ENCODE assay signal across 17 cellular contexts in the genomic region with DNA sequence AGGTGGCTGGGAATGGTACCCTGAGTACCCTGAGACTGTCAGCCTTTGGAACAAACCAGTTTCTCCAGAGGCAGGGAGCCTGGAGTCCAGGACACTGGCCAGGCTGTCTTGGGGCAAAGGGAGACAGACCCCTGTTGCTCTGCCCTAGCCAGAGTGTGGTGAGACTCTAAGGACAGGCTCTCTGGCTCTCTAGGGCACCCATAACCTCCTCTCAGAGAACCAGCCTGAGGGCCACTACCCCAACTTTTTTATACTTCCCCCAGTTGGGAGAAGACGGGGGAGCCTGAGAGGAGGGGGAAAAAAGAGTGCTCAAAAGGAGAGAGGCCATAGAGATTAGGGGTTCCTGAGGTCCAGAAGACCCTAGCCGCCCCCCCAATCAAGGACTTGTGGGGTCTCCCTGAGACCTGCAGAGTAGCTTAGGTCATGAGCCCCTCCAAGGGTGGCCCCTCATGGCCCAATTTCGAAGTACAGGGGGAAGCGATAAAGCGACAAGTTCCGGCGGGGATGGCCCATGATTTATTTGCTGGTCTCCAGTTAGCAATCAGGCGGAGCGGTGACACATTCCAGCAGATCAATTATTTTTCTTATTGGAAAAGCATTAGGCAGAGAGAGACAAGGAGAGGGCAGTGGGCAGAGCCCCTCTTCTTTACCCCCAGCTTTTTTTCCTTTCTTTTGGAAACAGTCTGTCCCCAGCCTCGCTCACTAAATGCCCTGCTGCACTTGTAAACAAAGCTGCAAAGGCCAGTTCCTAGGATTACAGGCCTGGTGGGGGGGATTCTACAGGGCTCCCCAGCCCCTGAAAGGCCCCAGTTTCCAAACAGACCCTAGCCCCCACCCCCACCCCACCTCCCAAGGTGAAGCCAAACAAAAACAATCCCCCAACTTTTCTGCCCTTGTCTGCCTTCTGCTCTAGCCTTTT. TPM values are rescaled to one million over a fixed set of nuclear protein-coding genes. Genes with fewer than 3 reads are reported as not detected.
A peak's percentile ranks its signal among the peaks of the same experiment; 100 is the strongest.
DNase-seq lines count a peak whose midpoint lies in the region; ATAC-seq, FAIRE-seq and TF ChIP-seq lines count a peak whose summit lies in the region.
"Had no signal": no experiment of that assay in that cellular context is flagged by ENCODE, and none has a peak within 500 bp of the region (broad histone marks: within the 10 kb centered on the region; RNA-seq: fewer than 3 reads in every experiment).

No MANE protein-coding gene starts in this region.

- H3K4me2 ChIP-seq in Loucy (ENCODE audit: low read depth, low read length, poor library complexity, severe bottlenecking) = peak overlapping the region; percentile 86
- H3K4me2 ChIP-seq in H1 (ENCODE audit: insufficient read depth in 1 of 2, low read depth in 2 of 2, low read length in 2 of 2) = no peak overlapping the region

- no peak overlapping the region for H2BK20ac ChIP-seq in H1 (ENCODE audit: low read length)

- H4K5ac ChIP-seq in H1 (ENCODE audit: insufficient read length, low read depth, low read length) = no peak overlapping the region

- H3K14ac ChIP-seq in H1 (ENCODE audit: insufficient read length) = no peak overlapping the region

- peaks cover 30% of the 10 kb centered on the region for H3K4me1 ChIP-seq in CD4-positive, alpha-beta memory T cell (ENCODE audit: insufficient read depth, low read length)
- H3K4me1 ChIP-seq in Loucy (ENCODE audit: insufficient read depth, low read length, poor library complexity, severe bottlenecking) (peaks cover 48% of the 10 kb centered on the region), H1 (replicated peaks in 1 of 4; ENCODE audit: control insufficient read depth in 3 of 4, insufficient read depth in 4 of 4, low read length in 3 of 4) (peaks cover 0 to 4% (median 0%) of the 10 kb centered on the region in 4 experiments; a peak in 2 of 7 replicates), gastrocnemius medialis (peaks cover 43 to 62% of the 10 kb centered on the region in 2 donors)

- no peaks in the 10 kb centered on the region for H3K79me1 ChIP-seq in H1 (ENCODE audit: low read depth, low read length)

- POLR2A ChIA-PET in CD4-positive, alpha-beta memory T cell (lab: Charles Lee; ENCODE audit: partially characterized antibody) = interaction anchor here (1.7 kb wide), 1 partner anchor 10 kb away, joined by 6 read pairs; the partner anchor contains the start of gene HOXC9
- POLR2A ChIA-PET in H1 (lab: Charles Lee; ENCODE audit: partially characterized antibody) = interaction anchor here (1.1 kb wide), 1 partner anchor 20 kb away, joined by 3 read pairs; no protein-coding TSS in a partner anchor

- H3K4ac ChIP-seq in H1 (replicated peaks; ENCODE audit: insufficient read length, low read depth, low read length) = no peak overlapping the region

- H2AFZ ChIP-seq in Loucy (ENCODE audit: low read length) = no peak overlapping the region
- no peak overlapping the region for H2AFZ ChIP-seq in H1 (ENCODE audit: low read length)

- TF ChIP-seq CTCF in Loucy (conservative IDR thresholded peaks at IDR 0.05; ENCODE audit: low read length) (no peak), H1 (IDR thresholded peaks at IDR 0.05; ENCODE audit: control extremely low read depth in 1 of 3, insufficient read depth in 1 of 3, low read depth in 1 of 3, low read length in 3 of 3) (no peak), gastrocnemius medialis (IDR thresholded peaks at IDR 0.05 in 4 of 5, conservative IDR thresholded peaks at IDR 0.05 in 1 of 5) (no peak)

- TF ChIP-seq RAD21 in H1 (IDR thresholded peaks at IDR 0.05 in 1 of 2, conservative IDR thresholded peaks at IDR 0.05 in 1 of 2; ENCODE audit: low read depth in 2 of 2, low read length in 2 of 2) = no peak

- H4K20me1 ChIP-seq in Loucy (ENCODE audit: insufficient read depth, low read length, poor library complexity, severe bottlenecking) = no peaks in the 10 kb centered on the region
- peaks cover 0 to 48% of the 10 kb centered on the region in 2 experiments for H4K20me1 ChIP-seq in H1 (replicated peaks in 1 of 2; ENCODE audit: control insufficient read depth in 1 of 2, insufficient read depth in 2 of 2, low read length in 2 of 2)

- H3K9me3 ChIP-seq in CD4-positive, alpha-beta memory T cell (ENCODE audit: control insufficient read depth in 1 of 2, low read length in 2 of 2) = no peaks in the 10 kb centered on the region
- no peaks in the 10 kb centered on the region for H3K9me3 ChIP-seq in Loucy (ENCODE audit: insufficient read depth, low read depth, low read length)
- no peaks in the 10 kb centered on the region for H3K9me3 ChIP-seq in H1 (ENCODE audit: insufficient read depth in 2 of 2, low read depth in 1 of 2, low read length in 1 of 2)
- H3K9me3 ChIP-seq in gastrocnemius medialis = no peaks in the 10 kb centered on the region
- H3K9me3 ChIP-seq: adrenal gland, right atrium auricular region had no signal

- H2BK15ac ChIP-seq in H1 (ENCODE audit: low read length) = no peak overlapping the region; the same call in 1 of the 2 replicates

- TF ChIP-seq POLR2A in H1 (IDR thresholded peaks at IDR 0.05; ENCODE audit: control extremely low read depth in 1 of 2, low read depth in 2 of 2, low read length in 2 of 2) (no peak), gastrocnemius medialis (IDR thresholded peaks at IDR 0.05) (no peak)

- ATAC-seq in gastrocnemius medialis (no peak), GM21515 (IDR thresholded peaks at IDR 0.05; ENCODE audit: unreplicated experiment) (no peak), HG02973 (IDR thresholded peaks at IDR 0.05; ENCODE audit: unreplicated experiment) (no peak)

- peaks cover 0 to 3% (median 0%) of the 10 kb centered on the region in 8 donors for H3K9me3 Mint-ChIP-seq in CD4-positive, alpha-beta memory T cell

- intact Hi-C loops in CD4-positive, alpha-beta memory T cell (cut with micrococcal nuclease) = no loop called here
- intact Hi-C loops in gastrocnemius medialis (cut with DNase I; ENCODE audit: low total_unique reads) = loop anchor here (5.0 kb wide), 1 partner anchor 513 kb away; the partner anchor contains the start of gene MAP3K12

- CTCF ChIA-PET in CD4-positive, alpha-beta memory T cell (lab: Charles Lee; ENCODE audit: partially characterized antibody) = interaction anchor here (1.3 to 6.9 kb wide), 2 partner anchors 190 to 197 kb away, joined by 3 to 93 read pairs; no protein-coding TSS in a partner anchor
- CTCF ChIA-PET in H1 (lab: Charles Lee; ENCODE audit: partially characterized antibody) = interaction anchor here (0.7 to 9.7 kb wide), 10 partner anchors 17 to 227 kb away, joined by 3 to 172 read pairs (median 4); partner anchors contain the start of genes HOXC5 and HOXC6

- DNase-seq in CD4-positive, alpha-beta memory T cell = no peak
- DNase-seq in H1 (ENCODE audit: low read depth in 1 of 2, low spot score in 2 of 2) (no peak), gastrocnemius medialis (no peak), AG08395 (ENCODE audit: low spot score) (no peak)
- DNase-seq in stimulated activated CD4-positive, alpha-beta T cell treated with anti-CD3 and anti-CD28 coated beads, Interleukin-4, amount 100 ng/mL, for 4 hours = no peak
- DNase-seq: cortex of kidney, foreskin fibroblast, immature natural killer cell, NCI-H1436 treated with DMSO at 0.1 percent for 48 hours, NCI-H526, Right ventricle myocardium superior had no signal

- peak overlapping the region; percentile 61 for H3K9ac ChIP-seq in Loucy (ENCODE audit: low read depth, low read length, poor library complexity, severe bottlenecking)
- H3K9ac ChIP-seq in H1 (replicated peaks in 1 of 4; ENCODE audit: extremely low read depth in 1 of 4, low read depth in 3 of 4, low read length in 3 of 4) = no peak overlapping the region

- no peak for TF ChIP-seq EP300 in H1 (IDR thresholded peaks at IDR 0.05; ENCODE audit: borderline replicate concordance in 1 of 2, low read depth in 2 of 2, low read length in 2 of 2)

- no peak overlapping the region for H4K91ac ChIP-seq in H1 (replicated peaks; ENCODE audit: insufficient read length, low read length)

- H3K23ac ChIP-seq in H1 (ENCODE audit: insufficient read length) = no peak overlapping the region

- H3K27ac Mint-ChIP-seq in CD4-positive, alpha-beta memory T cell = peak overlapping the region in 2 of 7 donors; percentile 78
- H3K27ac Mint-ChIP-seq: immature natural killer cell had no signal

- H3K4me1 Mint-ChIP-seq in CD4-positive, alpha-beta memory T cell = peaks cover 16 to 63% (median 36%) of the 10 kb centered on the region in 4 donors

- H2AK5ac ChIP-seq in H1 (ENCODE audit: low read depth, low read length) = no peak overlapping the region

- H3K27ac ChIP-seq in CD4-positive, alpha-beta memory T cell (ENCODE audit: low read depth, low read length) = no peak overlapping the region
- H3K27ac ChIP-seq in H1 (ENCODE audit: low read depth, low read length) (no peak overlapping the region), gastrocnemius medialis (peak overlapping the region; percentile 94 to 100 (median 98))
- H3K27ac ChIP-seq: right atrium auricular region had no signal

- in situ Hi-C loops in gastrocnemius medialis (cut with MboI; ENCODE audit: low sequenced_read_pairs in 4 of 4) = loop anchor here in 2 of 4 donors (10.0 to 25.0 kb wide), 2 partner anchors 194 to 352 kb away; partner anchors contain the start of gene GPR84 (in 2 of the 2)

- no peak for FAIRE-seq in H1 (lab: Jason Lieb, UNC)

- H3K18ac ChIP-seq in H1 (ENCODE audit: extremely low read depth, low read length) = no peak overlapping the region; the same call in 1 of the 2 replicates

- H2BK12ac ChIP-seq in H1 (ENCODE audit: low read depth, low read length) = 0 out of 2 replicates have a peak overlapping the region, but pooled peaks have one; percentile 75

- H3K36me3 Mint-ChIP-seq in CD4-positive, alpha-beta memory T cell = no peaks in the 10 kb centered on the region
- H3K36me3 Mint-ChIP-seq: immature natural killer cell had no signal

- no peak overlapping the region for H2BK5ac ChIP-seq in H1 (ENCODE audit: low read depth, low read length)

- peaks cover 77% of the 10 kb centered on the region for H3K27me3 ChIP-seq in CD4-positive, alpha-beta memory T cell (ENCODE audit: insufficient read depth, low read length)
- H3K27me3 ChIP-seq in Loucy (ENCODE audit: insufficient read depth, low read length, poor library complexity, severe bottlenecking) (no peaks in the 10 kb centered on the region), H1 (replicated peaks in 1 of 4; ENCODE audit: control insufficient read depth in 3 of 4, extremely low read depth in 1 of 4, insufficient read depth in 3 of 4, low read length in 3 of 4) (peaks cover 96 to 100% (median 98%) of the 10 kb centered on the region in 4 experiments), gastrocnemius medialis (no peaks in the 10 kb centered on the region)

- no peak overlapping the region for H4K8ac ChIP-seq in H1 (ENCODE audit: extremely low read depth, insufficient read depth, low read length)

- H3F3A ChIP-seq in Loucy (ENCODE audit: low read depth) = no peaks in the 10 kb centered on the region

- no peak overlapping the region for H3K4me3 ChIP-seq in CD4-positive, alpha-beta memory T cell (ENCODE audit: low read length in 2 of 2)
- no peak overlapping the region for H3K4me3 ChIP-seq in Loucy (ENCODE audit: low read length, poor library complexity, severe bottlenecking)
- H3K4me3 ChIP-seq in H1 (ENCODE audit: extremely low read depth in 1 of 4, insufficient read depth in 2 of 4, low read depth in 3 of 4, low read length in 4 of 4) = no peak overlapping the region
- H3K4me3 ChIP-seq in gastrocnemius medialis = peak overlapping the region; percentile 62 to 81 (median 64)

- 19% methylated on average over 10 of the region's 10 CpGs; no CpG with 5 or more reads in 1 of the 2 experiments for WGBS in H1 (ENCODE audit: extremely low coverage in 1 of 2, insufficient coverage in 1 of 2, insufficient read length in 1 of 2, insufficient replicate concordance in 2 of 2, low coverage in 1 of 2, low lambda C conversion rate in 2 of 2, missing lambda C conversion rate in 1 of 2), 2 experiments

- H3K9me2 ChIP-seq in Loucy (replicated peaks; ENCODE audit: low read depth, low read length) = no peaks in the 10 kb centered on the region

- no peaks in the 10 kb centered on the region for H3K23me2 ChIP-seq in H1 (ENCODE audit: low read depth, low read length)

- no peak overlapping the region for H3K56ac ChIP-seq in H1 (replicated peaks; ENCODE audit: insufficient read length, low read depth, low read length)

- H3K4me3 Mint-ChIP-seq in CD4-positive, alpha-beta memory T cell = peak overlapping the region in 5 of 8 donors; percentile 18 to 89 (median 22)

- no peaks in the 10 kb centered on the region for H3K36me3 ChIP-seq in CD4-positive, alpha-beta memory T cell (ENCODE audit: insufficient read depth, low read length)
- H3K36me3 ChIP-seq in Loucy (ENCODE audit: insufficient read depth, low read length) (no peaks in the 10 kb centered on the region), H1 (ENCODE audit: control insufficient read depth in 2 of 4, insufficient read depth in 4 of 4, low read length in 3 of 4) (no peaks in the 10 kb centered on the region), gastrocnemius medialis (no peaks in the 10 kb centered on the region)
- H3K36me3 ChIP-seq: adrenal gland, right atrium auricular region had no signal

- peaks cover 65 to 83% of the 10 kb centered on the region in 2 donors for H3K27me3 Mint-ChIP-seq in CD4-positive, alpha-beta memory T cell

- H3K79me2 ChIP-seq in Loucy (ENCODE audit: insufficient read depth, low read length) (no peaks in the 10 kb centered on the region), H1 (ENCODE audit: control insufficient read depth in 1 of 2, insufficient read depth in 2 of 2, low read length in 2 of 2) (no peaks in the 10 kb centered on the region)

- no peak overlapping the region for H2BK120ac ChIP-seq in H1 (replicated peaks; ENCODE audit: low read depth, low read length)

RNA-seq across cellular contexts. Expression of gene HOXC8, which starts 1.5 kb away (rescaled TPM):
- total RNA-seq in CD4-positive, alpha-beta memory T cell = not detected
- not detected for polyA plus RNA-seq in CD4-positive, alpha-beta memory T cell
- not detected in 2 replicates for total RNA-seq in H1 (2021; fragmentation: NEBNext Ultra II Directional; extraction: Animal tissue kit (Norgen Biotek cat#: 25700))
- not detected in 2 replicates for polyA plus RNA-seq in H1 (2011; rRNA removed)
- not detected for polyA plus RNA-seq in H1 (2011; cell fraction: cytosol; rRNA removed)
- not detected for polyA plus RNA-seq in H1 (2011; cell fraction: nucleus; rRNA removed)
- 0.09 TPM in 1 of 4 replicates, not detected in the others for polyA plus RNA-seq in H1 (2012, experiment 1 of 2)
- polyA plus RNA-seq in H1 (2012, experiment 2 of 2) = not detected
- not detected for polyA plus RNA-seq in H1 (2013, experiment 1 of 2)
- polyA plus RNA-seq in H1 (2013, experiment 2 of 2) = not detected
- polyA minus RNA-seq in H1 (2011; rRNA and poly(A)+ RNA removed) = not detected in 2 replicates
- not detected for polyA minus RNA-seq in H1 (2011; cell fraction: cytosol; rRNA and poly(A)+ RNA removed)
- not detected for polyA minus RNA-seq in H1 (2011; cell fraction: nucleus; rRNA and poly(A)+ RNA removed)
- 1 to 10 TPM; 3.3 to 4.9 (median 3.8) TPM for total RNA-seq in gastrocnemius medialis
- total RNA-seq: right atrium auricular region, Right ventricle myocardium superior had no signal
- polyA plus RNA-seq: IgD-negative memory B cell, immature natural killer cell had no signal

RNA-seq across cellular contexts. Expression of gene HOXC9, which starts 10.4 kb away (rescaled TPM):
- total RNA-seq in CD4-positive, alpha-beta memory T cell = not detected
- polyA plus RNA-seq in CD4-positive, alpha-beta memory T cell = not detected
- not detected in 2 replicates for total RNA-seq in H1 (2021; fragmentation: NEBNext Ultra II Directional; extraction: Animal tissue kit (Norgen Biotek cat#: 25700))
- not detected in 2 replicates for polyA plus RNA-seq in H1 (2011; rRNA removed)
- not detected for polyA plus RNA-seq in H1 (2011; cell fraction: cytosol; rRNA removed)
- not detected for polyA plus RNA-seq in H1 (2011; cell fraction: nucleus; rRNA removed)
- polyA plus RNA-seq in H1 (2012, experiment 1 of 2) = not detected in 4 replicates
- polyA plus RNA-seq in H1 (2012, experiment 2 of 2) = not detected
- not detected for polyA plus RNA-seq in H1 (2013, experiment 1 of 2)
- polyA plus RNA-seq in H1 (2013, experiment 2 of 2) = not detected
- polyA minus RNA-seq in H1 (2011; rRNA and poly(A)+ RNA removed) = not detected in 2 replicates
- polyA minus RNA-seq in H1 (2011; cell fraction: cytosol; rRNA and poly(A)+ RNA removed) = not detected
- not detected for polyA minus RNA-seq in H1 (2011; cell fraction: nucleus; rRNA and poly(A)+ RNA removed)
- total RNA-seq in gastrocnemius medialis = 10 to 100 TPM; 13.6 to 37.7 (median 26.3) TPM
- total RNA-seq: right atrium auricular region, Right ventricle myocardium superior had no signal
- polyA plus RNA-seq: IgD-negative memory B cell, immature natural killer cell had no signal

RNA-seq across cellular contexts. Expression of gene HOXC6, which starts 17.9 kb away (rescaled TPM):
- total RNA-seq in CD4-positive, alpha-beta memory T cell = not detected
- not detected for polyA plus RNA-seq in CD4-positive, alpha-beta memory T cell
- not detected in 2 replicates for total RNA-seq in H1 (2021; fragmentation: NEBNext Ultra II Directional; extraction: Animal tissue kit (Norgen Biotek cat#: 25700))
- not detected in 2 replicates for polyA plus RNA-seq in H1 (2011; rRNA removed)
- not detected for polyA plus RNA-seq in H1 (2011; cell fraction: cytosol; rRNA removed)
- not detected for polyA plus RNA-seq in H1 (2011; cell fraction: nucleus; rRNA removed)
- not detected in 4 replicates for polyA plus RNA-seq in H1 (2012, experiment 1 of 2)
- polyA plus RNA-seq in H1 (2012, experiment 2 of 2) = not detected
- not detected for polyA plus RNA-seq in H1 (2013, experiment 1 of 2)
- not detected for polyA plus RNA-seq in H1 (2013, experiment 2 of 2)
- polyA minus RNA-seq in H1 (2011; rRNA and poly(A)+ RNA removed) = not detected in 2 replicates
- not detected for polyA minus RNA-seq in H1 (2011; cell fraction: cytosol; rRNA and poly(A)+ RNA removed)
- not detected for polyA minus RNA-seq in H1 (2011; cell fraction: nucleus; rRNA and poly(A)+ RNA removed)
- 1 to 10 TPM; 1.0 to 4.7 (median 3.8) TPM for total RNA-seq in gastrocnemius medialis
- total RNA-seq: right atrium auricular region had no signal
- polyA plus RNA-seq: IgD-negative memory B cell, immature natural killer cell had no signal

RNA-seq across cellular contexts. Expression of gene HOXC5, which starts 22.5 kb away (rescaled TPM):
- not detected for total RNA-seq in CD4-positive, alpha-beta memory T cell
- not detected for polyA plus RNA-seq in CD4-positive, alpha-beta memory T cell
- not detected in 2 replicates for total RNA-seq in H1 (2021; fragmentation: NEBNext Ultra II Directional; extraction: Animal tissue kit (Norgen Biotek cat#: 25700))
- not detected in 2 replicates for polyA plus RNA-seq in H1 (2011; rRNA removed)
- polyA plus RNA-seq in H1 (2011; cell fraction: cytosol; rRNA removed) = not detected
- polyA plus RNA-seq in H1 (2011; cell fraction: nucleus; rRNA removed) = not detected
- not detected in 4 replicates for polyA plus RNA-seq in H1 (2012, experiment 1 of 2)
- polyA plus RNA-seq in H1 (2012, experiment 2 of 2) = not detected
- polyA plus RNA-seq in H1 (2013, experiment 1 of 2) = not detected
- polyA plus RNA-seq in H1 (2013, experiment 2 of 2) = not detected
- polyA minus RNA-seq in H1 (2011; rRNA and poly(A)+ RNA removed) = not detected in 2 replicates
- polyA minus RNA-seq in H1 (2011; cell fraction: cytosol; rRNA and poly(A)+ RNA removed) = not detected
- polyA minus RNA-seq in H1 (2011; cell fraction: nucleus; rRNA and poly(A)+ RNA removed) = not detected
- 1 to 10 TPM in 1 of 4 donors, under 1 TPM in 1, not detected in 2; 0.36 to 1.4 TPM for total RNA-seq in gastrocnemius medialis
- total RNA-seq: Right ventricle myocardium superior had no signal
- polyA plus RNA-seq: IgD-negative memory B cell, immature natural killer cell had no signal

RNA-seq across cellular contexts. Expression of gene HOXC10, which starts 25.4 kb away (rescaled TPM):
- not detected for total RNA-seq in CD4-positive, alpha-beta memory T cell
- polyA plus RNA-seq in CD4-positive, alpha-beta memory T cell = not detected
- not detected in 2 replicates for total RNA-seq in H1 (2021; fragmentation: NEBNext Ultra II Directional; extraction: Animal tissue kit (Norgen Biotek cat#: 25700))
- polyA plus RNA-seq in H1 (2011; rRNA removed) = not detected in 2 replicates
- polyA plus RNA-seq in H1 (2011; cell fraction: cytosol; rRNA removed) = not detected
- polyA plus RNA-seq in H1 (2011; cell fraction: nucleus; rRNA removed) = not detected
- polyA plus RNA-seq in H1 (2012, experiment 1 of 2) = not detected in 4 replicates
- 0.20 TPM for polyA plus RNA-seq in H1 (2012, experiment 2 of 2)
- polyA plus RNA-seq in H1 (2013, experiment 1 of 2) = not detected
- polyA plus RNA-seq in H1 (2013, experiment 2 of 2) = not detected
- not detected in 2 replicates for polyA minus RNA-seq in H1 (2011; rRNA and poly(A)+ RNA removed)
- polyA minus RNA-seq in H1 (2011; cell fraction: cytosol; rRNA and poly(A)+ RNA removed) = not detected
- polyA minus RNA-seq in H1 (2011; cell fraction: nucleus; rRNA and poly(A)+ RNA removed) = not detected
- total RNA-seq in gastrocnemius medialis = 10 to 100 TPM; 23.9 to 48.3 (median 40.3) TPM
- total RNA-seq: right atrium auricular region, Right ventricle myocardium superior had no signal
- polyA plus RNA-seq: IgD-negative memory B cell, immature natural killer cell had no signal

Comparison
In these comparisons a context has a peak if more than half of its experiments do, and no peak if none do; other contexts are left out.
1. H3K27ac ChIP-seq: peak in gastrocnemius medialis (4 of 4); none in CD4-positive, alpha-beta memory T cell (single experiment) and H1 (single experiment).
2. H3K4me3 ChIP-seq: peak in gastrocnemius medialis (4 of 4); none in CD4-positive, alpha-beta memory T cell (0 of 2), Loucy (single experiment) and H1 (0 of 4).
3. RNA of gene HOXC9, which starts 10.4 kb away (total RNA-seq): 13.6 to 37.7 TPM in gastrocnemius medialis; not detected in CD4-positive, alpha-beta memory T cell and not detected in H1; every median in the first group is over 10 times any median in the second.